In the genomic region with DNA sequence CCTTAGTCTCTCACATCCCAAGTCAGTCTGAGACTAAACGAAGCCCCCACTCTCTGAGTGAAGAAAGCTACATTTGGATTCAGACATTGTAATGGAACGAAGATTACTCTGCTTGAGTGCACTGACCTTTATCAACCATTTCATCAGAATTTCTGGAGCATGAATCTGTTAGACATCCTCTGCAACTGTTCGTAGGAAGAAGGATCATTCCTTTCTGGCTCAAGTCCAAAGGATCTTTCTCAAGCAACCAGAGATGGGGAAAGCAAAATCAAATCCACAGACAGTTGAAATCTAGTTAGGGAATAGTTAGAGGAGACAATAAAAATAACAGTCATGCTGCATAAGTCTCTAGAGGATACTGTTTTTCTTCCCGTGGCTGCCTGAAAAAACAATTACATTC, we compare ENCODE assay signal across 13 cellular contexts. TPM values are rescaled to one million over a fixed set of nuclear protein-coding genes. Genes with fewer than 3 reads are reported as not detected.
A peak's percentile ranks its signal among the peaks of the same experiment; 100 is the strongest.
DNase-seq lines count a peak whose midpoint lies in the region; ATAC-seq and TF ChIP-seq lines count a peak whose summit lies in the region.
"Had no signal": no experiment of that assay in that cellular context is flagged by ENCODE, and none has a peak within 500 bp of the region (broad histone marks: within the 10 kb centered on the region; RNA-seq: fewer than 3 reads in every experiment).

No MANE protein-coding gene starts in this region.

- H4K5ac ChIP-seq in IMR-90 (ENCODE audit: low read depth, low read length): no peak overlapping the region

- no peak overlapping the region for H3K56ac ChIP-seq in IMR-90 (ENCODE audit: extremely low read depth, insufficient read depth, low read length)

- H3K79me1 ChIP-seq in IMR-90 (ENCODE audit: low read depth in 1 of 2, low read length in 2 of 2): peaks cover 10 to 61% of the 10 kb centered on the region in 2 experiments

- TF ChIP-seq CTCF in AG10803 (conservative IDR thresholded peaks at IDR 0.05; ENCODE audit: low read length): no peak
- no peak for TF ChIP-seq CTCF in IMR-90 (conservative IDR thresholded peaks at IDR 0.05; ENCODE audit: low read depth, low read length)
- no peak for TF ChIP-seq CTCF in osteoblast (IDR thresholded peaks at IDR 0.05; ENCODE audit: extremely low read depth, low read depth, low read length)

- H2AFZ ChIP-seq in IMR-90 (replicated peaks; ENCODE audit: low read length, poor library complexity) (no peak overlapping the region), osteoblast (ENCODE audit: low read length) (no peak overlapping the region)

- H3K27me3 Mint-ChIP-seq in T-helper 17 cell: no peaks in the 10 kb centered on the region
- H3K27me3 Mint-ChIP-seq: activated CD4-positive, alpha-beta memory T cell treated with anti-CD3 and anti-CD28 coated beads, Interleukin-2, amount 10 ng/mL, durations not matched to agents 7 days and 5 days had no signal

- H3K27ac ChIP-seq in IMR-90 (ENCODE audit: insufficient read depth, low read length) (peak overlapping the region; percentile 31; the same call in 1 of the 2 replicates), osteoblast (ENCODE audit: low read depth, low read length) (peak overlapping the region; percentile 99)
- H3K27ac ChIP-seq: SJCRH30 had no signal

- H3K79me2 ChIP-seq in osteoblast (ENCODE audit: insufficient read depth, low read length): peaks cover 7% of the 10 kb centered on the region

- H2AK5ac ChIP-seq in IMR-90 (ENCODE audit: low read depth, low read length): no peak overlapping the region

- no peaks in the 10 kb centered on the region for H3K9me3 ChIP-seq in IMR-90 (ENCODE audit: control insufficient read depth, insufficient read depth, low read length)
- H3K9me3 ChIP-seq in osteoblast (ENCODE audit: low read depth, low read length): no peaks in the 10 kb centered on the region
- H3K9me3 ChIP-seq in T-helper 17 cell (ENCODE audit: control insufficient read depth, low read length, poor library complexity, severe bottlenecking): no peaks in the 10 kb centered on the region
- H3K9me3 ChIP-seq: SJCRH30 had no signal

- POLR2A ChIA-PET in IMR-90 (lab: Charles Lee; ENCODE audit: unreplicated experiment): no interaction called here

- CTCF ChIA-PET in IMR-90 (lab: Yijun Ruan, JAX): interaction anchor here (0.6 to 0.7 kb wide), 2 partner anchors 177 to 219 kb away, joined by 3 read pairs; no protein-coding TSS in a partner anchor

- peaks cover 12% of the 10 kb centered on the region for H3K36me3 Mint-ChIP-seq in T-helper 17 cell (ENCODE audit: low read depth)
- H3K36me3 Mint-ChIP-seq in activated naive CD4-positive, alpha-beta T cell treated with anti-CD3 and anti-CD28 coated beads, Interleukin-2, amount 50 U/mL, for 72 hours: peaks cover 13 to 26% of the 10 kb centered on the region in 2 donors

- no peak overlapping the region for H3K4me3 Mint-ChIP-seq in T-helper 17 cell
- H3K4me3 Mint-ChIP-seq: activated CD4-positive, alpha-beta memory T cell treated with anti-CD3 and anti-CD28 coated beads, Interleukin-2, amount 10 ng/mL, durations not matched to agents 7 days and 5 days had no signal

- no peak for TF ChIP-seq POLR2A in IMR-90 (IDR thresholded peaks at IDR 0.05; ENCODE audit: low read depth, low read length)

- in situ Hi-C loops in IMR-90 (cut with MboI; ENCODE audit: low sequenced_read_pairs): no loop called here

- H3K9me3 Mint-ChIP-seq in activated naive CD4-positive, alpha-beta T cell treated with anti-CD3 and anti-CD28 coated beads, Interleukin-2, amount 50 U/mL, for 72 hours: peaks cover 0 to 4% of the 10 kb centered on the region in 2 donors
- H3K9me3 Mint-ChIP-seq: activated CD4-positive, alpha-beta memory T cell treated with anti-CD3 and anti-CD28 coated beads, Interleukin-2, amount 10 ng/mL, durations not matched to agents 7 days and 5 days had no signal

- H2AK9ac ChIP-seq in IMR-90 (replicated peaks; ENCODE audit: low read depth, low read length, poor library complexity): no peak overlapping the region

- H2BK120ac ChIP-seq in IMR-90 (ENCODE audit: low read depth, low read length): peak overlapping the region; percentile 69

- H3K23ac ChIP-seq in IMR-90 (ENCODE audit: low read depth, low read length): peak overlapping the region; percentile 33; the same call in 1 of the 2 replicates

- BruUV-seq in IMR-90 (replicated peaks; lab: Mats Ljungman, UMichigan): no TSS peak

- H2BK5ac ChIP-seq in IMR-90 (ENCODE audit: low read depth, low read length, poor library complexity, severe bottlenecking): peak overlapping the region; percentile 40

- DNase-seq in AG10803 (ENCODE audit: low read depth): peak; percentile 98
- peak; percentile 91 for DNase-seq in IMR-90
- DNase-seq in dedifferentiated amniotic fluid mesenchymal stem cell (ENCODE audit: extremely low spot score): peak; percentile 90
- no peak for DNase-seq in osteoblast (ENCODE audit: insufficient read length, low spot score, missing footprints)
- no peak for DNase-seq in T-helper 17 cell
- no peak for DNase-seq in activated naive CD4-positive, alpha-beta T cell treated with anti-CD3 and anti-CD28 coated beads, Interleukin-2, amount 50 U/mL, for 72 hours (ENCODE audit: low spot score in 2 of 2)
- DNase-seq in activated naive CD4-positive, alpha-beta T cell treated with anti-CD3 and anti-CD28 coated beads, Interleukin-2, amount 50 U/mL, for 16 hours: no peak
- DNase-seq: activated CD4-positive, alpha-beta memory T cell treated with anti-CD3 and anti-CD28 coated beads, Interleukin-2, amount 10 ng/mL, durations not matched to agents 7 days and 5 days; anterior cingulate cortex; NCI-H2081 had no signal

- H3K18ac ChIP-seq in IMR-90 (ENCODE audit: low read depth, low read length): no peak overlapping the region

- intact Hi-C loops in IMR-90 (cut with micrococcal nuclease): no loop called here

- peak overlapping the region; percentile 71; the same call in 1 of the 2 replicates for H3K4ac ChIP-seq in IMR-90 (ENCODE audit: low read depth, low read length)

- H3K4me2 ChIP-seq in IMR-90 (ENCODE audit: low read depth, low read length) (no peak overlapping the region), osteoblast (ENCODE audit: insufficient read depth, low read length) (peak overlapping the region; percentile 47)

- peaks cover 4% of the 10 kb centered on the region; the same call in 1 of the 2 replicates for H4K20me1 ChIP-seq in IMR-90 (ENCODE audit: insufficient read depth, low read length)
- no peaks in the 10 kb centered on the region for H4K20me1 ChIP-seq in osteoblast (ENCODE audit: insufficient read depth, low read length)

- peak overlapping the region; percentile 67 for H2BK20ac ChIP-seq in IMR-90 (ENCODE audit: low read depth, low read length)

- H3K4me3 ChIP-seq in AG10803 (ENCODE audit: low read length): no peak overlapping the region
- H3K4me3 ChIP-seq in IMR-90 (ENCODE audit: insufficient read depth, low read depth, low read length): no peak overlapping the region
- H3K4me3 ChIP-seq in osteoblast (ENCODE audit: insufficient read depth, low read length): no peak overlapping the region
- H3K4me3 ChIP-seq: SJCRH30 had no signal

- H3K9me1 ChIP-seq in IMR-90 (ENCODE audit: insufficient read depth, low read length): peaks cover 40% of the 10 kb centered on the region

- no peak overlapping the region for H3K9ac ChIP-seq in IMR-90 (ENCODE audit: low read depth, low read length)

- H3K27me3 ChIP-seq in IMR-90 (ENCODE audit: control insufficient read depth, insufficient read depth, low read length): no peaks in the 10 kb centered on the region
- H3K27me3 ChIP-seq in osteoblast (ENCODE audit: insufficient read depth, low read length): no peaks in the 10 kb centered on the region
- H3K27me3 ChIP-seq: SJCRH30 had no signal

- H4K91ac ChIP-seq in IMR-90 (ENCODE audit: insufficient read depth, low read depth, low read length): peak overlapping the region; percentile 67; the same call in 1 of the 2 replicates

- TF ChIP-seq RAD21 in IMR-90 (IDR thresholded peaks at IDR 0.05; ENCODE audit: low read length): no peak

- H3K27ac Mint-ChIP-seq in T-helper 17 cell: no peak overlapping the region
- peak overlapping the region in 1 of 2 donors; percentile 36 for H3K27ac Mint-ChIP-seq in activated naive CD4-positive, alpha-beta T cell treated with anti-CD3 and anti-CD28 coated beads, Interleukin-2, amount 50 U/mL, for 72 hours
- H3K27ac Mint-ChIP-seq: activated CD4-positive, alpha-beta memory T cell treated with anti-CD3 and anti-CD28 coated beads, Interleukin-2, amount 10 ng/mL, durations not matched to agents 7 days and 5 days had no signal

- peak overlapping the region; percentile 26; the same call in 1 of the 2 replicates for H3K14ac ChIP-seq in IMR-90 (replicated peaks; ENCODE audit: low read depth, low read length)

- H2BK15ac ChIP-seq in IMR-90 (ENCODE audit: low read depth, low read length): 0 out of 3 replicates have a peak overlapping the region, but pooled peaks have one; percentile 59

- peaks cover 3% of the 10 kb centered on the region for H3K4me1 Mint-ChIP-seq in T-helper 17 cell

- dilution Hi-C loops in IMR-90 (cut with HindIII; ENCODE audit: low sequenced_read_pairs, unreplicated experiment): no loop called here

- ATAC-seq in IMR-90 (ENCODE audit: low read depth) (peak; percentile 57), T-helper 17 cell (no peak), HG03159 (IDR thresholded peaks at IDR 0.05; ENCODE audit: unreplicated experiment) (no peak)
- no peak for ATAC-seq in activated naive CD4-positive, alpha-beta T cell treated with anti-CD3 and anti-CD28 coated beads, Interleukin-2, amount 50 U/mL, for 72 hours

- peak overlapping the region in 1 of 2 experiments; percentile 70; a peak in 1 of 4 replicates for H4K8ac ChIP-seq in IMR-90 (ENCODE audit: low read depth in 2 of 2, low read length in 2 of 2)

- WGBS in IMR-90 (ENCODE audit: extremely low coverage in 2 of 2, insufficient read length in 1 of 2), 2 experiments: no CpG with 5 or more reads among the region's 4 CpGs

- H3K4me1 ChIP-seq in IMR-90 (ENCODE audit: control insufficient read depth, insufficient read depth, low read length): peaks cover 14% of the 10 kb centered on the region
- H3K4me1 ChIP-seq in osteoblast (ENCODE audit: insufficient read depth, low read length): peaks cover 65% of the 10 kb centered on the region
- H3K4me1 ChIP-seq: SJCRH30 had no signal

- H3K36me3 ChIP-seq in IMR-90 (ENCODE audit: control insufficient read depth, insufficient read depth, low read length) (peaks cover 41% of the 10 kb centered on the region), osteoblast (ENCODE audit: insufficient read depth, low read length) (peaks cover 65% of the 10 kb centered on the region)

TF ChIP-seq in IMR-90, 13 proteins besides CTCF, POLR2A, EP300 and RAD21 (continues in another document):
- TF ChIP-seq CEBPB (IDR thresholded peaks at IDR 0.05; ENCODE audit: low read depth, low read length) (peak; percentile 60), RFX5 (IDR thresholded peaks at IDR 0.05; ENCODE audit: low read depth, low read length) (no peak), RCOR1 (IDR thresholded peaks at IDR 0.05; ENCODE audit: insufficient replicate concordance, low read length) (no peak)

RNA-seq across cellular contexts. Expression of gene DGKI, which starts 27.6 kb away (rescaled TPM):
- total RNA-seq in IMR-90 (2012; rRNA removed): 15.3 and 15.8 TPM in 2 replicates
- 3.8 and 3.9 TPM in 2 replicates for polyA plus RNA-seq in IMR-90 (2012; rRNA removed)
- polyA plus RNA-seq in IMR-90 (2012; cell fraction: cytosol; rRNA removed): 1.8 and 2.6 TPM in 2 replicates
- 6.1 and 19.7 TPM in 2 replicates for polyA plus RNA-seq in IMR-90 (2012; cell fraction: nucleus; rRNA removed; ENCODE audit: low replicate concordance)
- 19.2 and 23.3 TPM in 2 replicates for total RNA-seq in osteoblast
- total RNA-seq in T-helper 17 cell: under 1 TPM; 0.02 to 0.26 TPM
- total RNA-seq in activated naive CD4-positive, alpha-beta T cell treated with anti-CD3 and anti-CD28 coated beads, Interleukin-2, amount 50 U/mL, for 72 hours: 10 to 100 TPM in 1 of 2 donors, under 1 TPM in 1; 0.71 to 16.8 TPM
- total RNA-seq: HT-29, SJCRH30 had no signal

Comparison
In these comparisons a context has a peak if more than half of its experiments do, and no peak if none do; other contexts are left out.
1. DNase-seq: peak in AG10803 (single experiment), IMR-90 (single experiment) and dedifferentiated amniotic fluid mesenchymal stem cell (single experiment); none in osteoblast (single experiment), T-helper 17 cell (0 of 3), activated naive CD4-positive, alpha-beta T cell treated with anti-CD3 and anti-CD28 coated beads, Interleukin-2, amount 50 U/mL, for 72 hours (0 of 2) and activated naive CD4-positive, alpha-beta T cell treated with anti-CD3 and anti-CD28 coated beads, Interleukin-2, amount 50 U/mL, for 16 hours (single experiment).